10 cellular contexts compared by ENCODE assay signal in genomic region chr19:1254081-1254527, GRCh38. TPM values are rescaled to one million over a fixed set of nuclear protein-coding genes. Genes with fewer than 3 reads are reported as not detected.
DNase-seq lines count a peak whose midpoint lies in the region; ATAC-seq and TF ChIP-seq lines count a peak whose summit lies in the region.
"Had no signal": no experiment of that assay in that cellular context is flagged by ENCODE, and none has a peak within 500 bp of the region (broad histone marks: within the 10 kb centered on the region; RNA-seq: fewer than 3 reads in every experiment).

No MANE protein-coding gene starts in this region.

- no peak overlapping the region for H3T11ph ChIP-seq in H9 (ENCODE audit: low read length)

- no peak overlapping the region for H2AK5ac ChIP-seq in H9 (ENCODE audit: insufficient read length, low read length)

- no peak for ATAC-seq in GM21529 (IDR thresholded peaks at IDR 0.05; ENCODE audit: unreplicated experiment)

- H4K20me1 ChIP-seq in H9 (ENCODE audit: control insufficient read depth, insufficient read depth, insufficient read length): no peaks in the 10 kb centered on the region

- H3K27ac ChIP-seq in H9 (ENCODE audit: insufficient read length, low read depth, low read length) (no peak overlapping the region), angular gyrus (ENCODE audit: low read depth, low read length) (peak overlapping the region; percentile 96), spleen (peak overlapping the region; percentile 95 to 100 (median 99))

- TF ChIP-seq CTCF in H9 (conservative IDR thresholded peaks at IDR 0.05) (no peak), spleen (IDR thresholded peaks at IDR 0.05 in 8 of 11, conservative IDR thresholded peaks at IDR 0.05 in 3 of 11) (no peak)

- H3K4ac ChIP-seq in H9 (ENCODE audit: low read depth, low read length): no peak overlapping the region

- H3K79me2 ChIP-seq in H9 (ENCODE audit: insufficient read depth, low read length): peaks cover 11% of the 10 kb centered on the region; the same call in 1 of the 2 replicates

- no peak overlapping the region for H3K18ac ChIP-seq in H9 (ENCODE audit: insufficient read length, low read depth, low read length)

- no peak for TF ChIP-seq POLR2A in spleen (IDR thresholded peaks at IDR 0.05)

- no peak overlapping the region for H2BK20ac ChIP-seq in H9 (ENCODE audit: low read depth, low read length, poor library complexity, severe bottlenecking)

- no peak overlapping the region for H3K4me2 ChIP-seq in H9 (ENCODE audit: insufficient read depth, insufficient read length, low read length)

- H2AFZ ChIP-seq in H9 (ENCODE audit: low read length): no peak overlapping the region

- H2BK5ac ChIP-seq in H9 (ENCODE audit: insufficient read length, low read length): no peak overlapping the region

- no peak overlapping the region for H3K9ac ChIP-seq in H9 (ENCODE audit: extremely low read depth, insufficient read length, low read length)

- H3K14ac ChIP-seq in H9 (ENCODE audit: insufficient read depth, low read length): no peak overlapping the region

- H3K27me3 ChIP-seq in H9 (ENCODE audit: insufficient read depth, low read length): no peaks in the 10 kb centered on the region
- no peaks in the 10 kb centered on the region for H3K27me3 ChIP-seq in spleen (replicated peaks in 1 of 7)

- DNase-seq in H9: no peak
- no peak for DNase-seq in immature natural killer cell
- peak; percentile 90 for DNase-seq in spleen
- DNase-seq in NCI-H345 (lab: John Stamatoyannopoulos, UW): no peak
- no peak for DNase-seq in NCI-H510A treated with DMSO at 0.1 percent for 48 hours (lab: John Stamatoyannopoulos, UW)
- no peak for DNase-seq in AG08395 (ENCODE audit: low spot score)
- DNase-seq: NCI-H748 treated with DMSO at 0.1 percent for 48 hours had no signal

- H3K9me3 Mint-ChIP-seq in H9: no peaks in the 10 kb centered on the region; a peak in 1 of 5 replicates
- peaks cover 0 to 2% (median 0%) of the 10 kb centered on the region in 6 donors for H3K9me3 Mint-ChIP-seq in immature natural killer cell
- H3K9me3 Mint-ChIP-seq: activated T-helper 1 cell treated with anti-CD3 and anti-CD28 coated beads, Interleukin-12 subunit alpha, Interleukin-12 subunit beta, Interleukin-2, Interleukin-4 antibody, amounts not matched to agents 30 ng/mL and 10 ng/mL and 1 ng/mL, durations not matched to agents 14 hours and 24 hours and 36 hours had no signal

- intact Hi-C loops in spleen (cut with DNase I; ENCODE audit: low total_unique reads): no loop called here

- H3K27ac Mint-ChIP-seq in H9 (peak overlapping the region in 2 of 3 experiments; percentile 70 to 89; a peak in 2 of 7 replicates), immature natural killer cell (peak overlapping the region; percentile 75 to 99 (median 88))

- H3K4me3 ChIP-seq in spleen: peak overlapping the region; percentile 91 to 99 (median 98)

- H3K4me1 Mint-ChIP-seq in H9 (peaks cover 17 to 34% of the 10 kb centered on the region in 2 experiments), immature natural killer cell (peaks cover 35 to 46% of the 10 kb centered on the region in 2 donors)

- H4K91ac ChIP-seq in H9 (ENCODE audit: insufficient read length, low read depth, low read length): no peak overlapping the region

- H3K56ac ChIP-seq in H9 (ENCODE audit: insufficient read length, low read depth, low read length): no peak overlapping the region

- WGBS in H9 (ENCODE audit: extremely low coverage, insufficient read length, low lambda C conversion rate): no CpG with 5 or more reads among the region's 37 CpGs
- 29 to 84% (median 65%) methylated on average over 17 to 37 of the region's 37 CpGs for WGBS in spleen, 5 donors

- no peak overlapping the region for H4K5ac ChIP-seq in H9 (ENCODE audit: insufficient read length, low read depth, low read length)

- H3K36me3 Mint-ChIP-seq in H9 (ENCODE audit: insufficient read depth in 1 of 3, low read depth in 3 of 3): peaks cover 25 to 68% (median 54%) of the 10 kb centered on the region in 3 experiments; a peak in 6 of 7 replicates
- peaks cover 7 to 41% (median 9%) of the 10 kb centered on the region in 3 donors for H3K36me3 Mint-ChIP-seq in immature natural killer cell

- H3K4me3 Mint-ChIP-seq in H9: no peak overlapping the region
- peak overlapping the region; percentile 59 to 84 (median 68) for H3K4me3 Mint-ChIP-seq in immature natural killer cell

- no peak overlapping the region for H3K23ac ChIP-seq in H9 (ENCODE audit: insufficient read length, low read depth, low read length)

- H2BK12ac ChIP-seq in H9 (ENCODE audit: insufficient read length, low read depth, low read length): no peak overlapping the region

- H2BK15ac ChIP-seq in H9 (ENCODE audit: low read depth, low read length): no peak overlapping the region

- H3K27me3 Mint-ChIP-seq in H9 (ENCODE audit: low read depth) (no peaks in the 10 kb centered on the region), immature natural killer cell (ENCODE audit: low read depth in 3 of 3) (peaks cover 57 to 83% (median 67%) of the 10 kb centered on the region in 3 donors)

- peaks cover 12% of the 10 kb centered on the region for H3K23me2 ChIP-seq in H9 (ENCODE audit: insufficient read length, low read depth, low read length, poor library complexity, severe bottlenecking)

- no peak overlapping the region for H4K8ac ChIP-seq in H9 (replicated peaks; ENCODE audit: insufficient read length, low read depth, low read length)

- no peaks in the 10 kb centered on the region for H3K79me1 ChIP-seq in H9 (ENCODE audit: insufficient read depth, low read depth, low read length, poor library complexity, severe bottlenecking)

- no peak overlapping the region for H2BK120ac ChIP-seq in H9 (ENCODE audit: low read depth, low read length, poor library complexity, severe bottlenecking)

- H3K4me1 ChIP-seq in H9 (ENCODE audit: insufficient read depth, low read length) (no peaks in the 10 kb centered on the region; the same call in 1 of the 2 replicates), spleen (peaks cover 57 to 81% (median 78%) of the 10 kb centered on the region in 6 donors)

- peaks cover 8 to 84% (median 61%) of the 10 kb centered on the region in 6 donors for H3K36me3 ChIP-seq in spleen

- no peaks in the 10 kb centered on the region for H3K9me3 ChIP-seq in H9 (ENCODE audit: control insufficient read depth, low read depth, low read length)
- no peaks in the 10 kb centered on the region for H3K9me3 ChIP-seq in spleen

RNA-seq across cellular contexts. Expression of gene MIDN, which starts 5.7 kb away (rescaled TPM):
- total RNA-seq in H9 (2021) (286 and 300 TPM in 2 replicates), spleen (100 to 1,000 TPM in 4 of 7 donors, 10 to 100 TPM in 3; 42.1 to 223 (median 138) TPM)
- polyA plus RNA-seq in immature natural killer cell (10 to 100 TPM in 2 of 3 donors, 1 to 10 TPM in 1; 4.9 to 16.0 (median 10.8) TPM), spleen (10 to 100 TPM; 16.5 to 48.9 (median 19.1) TPM)

RNA-seq across cellular contexts. Expression of gene ATP5F1D, which starts 12.6 kb away (rescaled TPM):
- total RNA-seq in H9 (2021) (179 and 191 TPM in 2 replicates), spleen (100 to 1,000 TPM in 4 of 7 donors, 10 to 100 TPM in 3; 49.1 to 131 (median 102) TPM)
- polyA plus RNA-seq in immature natural killer cell (100 to 1,000 TPM; 145 to 310 (median 303) TPM), spleen (100 to 1,000 TPM; 164 to 166 (median 165) TPM)

RNA-seq across cellular contexts. Expression of gene CIRBP, which starts 15.0 kb away (rescaled TPM):
- 249 and 263 TPM in 2 replicates for total RNA-seq in H9 (2021)
- polyA plus RNA-seq in immature natural killer cell: 100 to 1,000 TPM; 146 to 246 (median 197) TPM
- total RNA-seq in spleen: 100 to 1,000 TPM; 333 to 672 (median 514) TPM
- polyA plus RNA-seq in spleen: 100 to 1,000 TPM; 406 to 894 (median 843) TPM

RNA-seq across cellular contexts. Expression of gene CBARP, which starts 16.3 kb away (rescaled TPM):
- total RNA-seq in H9 (2021) (25.6 and 28.4 TPM in 2 replicates), spleen (1 to 10 TPM in 1 of 7 donors, under 1 TPM in 5, not detected in 1; 0.12 to 1.2 (median 0.41) TPM)
- polyA plus RNA-seq in immature natural killer cell (not detected), spleen (under 1 TPM in 2 of 3 donors, not detected in 1; 0.05 to 0.48 TPM)

RNA-seq across cellular contexts. Expression of gene FAM174C, which starts 21.2 kb away (rescaled TPM):
- total RNA-seq in H9 (2021) (56.4 and 63.0 TPM in 2 replicates), spleen (10 to 100 TPM; 35.8 to 69.6 (median 43.9) TPM)
- polyA plus RNA-seq in immature natural killer cell (10 to 100 TPM; 50.5 to 98.4 (median 86.9) TPM), spleen (100 to 1,000 TPM in 1 of 3 donors, 10 to 100 TPM in 2; 82.9 to 134 (median 88.6) TPM)

Comparison
In these comparisons a context has a peak if more than half of its experiments do, and no peak if none do; other contexts are left out.
1. H3K4me3 Mint-ChIP-seq: peak in immature natural killer cell (5 of 5); none in H9 (0 of 2).